25 cellular contexts compared by ENCODE assay signal in genomic region chr1:53272349-53272748, GRCh38. TPM values are rescaled to one million over a fixed set of nuclear protein-coding genes. Genes with fewer than 3 reads are reported as not detected.
DNase-seq lines count a peak whose midpoint lies in the region; ATAC-seq and TF ChIP-seq lines count a peak whose summit lies in the region.
"Had no signal": no experiment of that assay in that cellular context is flagged by ENCODE, and none has a peak within 500 bp of the region (broad histone marks: within the 10 kb centered on the region; RNA-seq: fewer than 3 reads in every experiment).

No MANE protein-coding gene starts in this region.

- no peaks in the 10 kb centered on the region for H3K79me2 ChIP-seq in osteoblast (ENCODE audit: insufficient read depth, low read length)

- no peak overlapping the region for H3K4me3 ChIP-seq in osteoblast (ENCODE audit: insufficient read depth, low read length)

- no peak overlapping the region for H3K27ac ChIP-seq in osteoblast (ENCODE audit: low read depth, low read length)
- H3K27ac ChIP-seq: 22Rv1 had no signal

- H3K36me3 Mint-ChIP-seq in activated T-cell treated with anti-CD3 and anti-CD28 coated beads, Interleukin-2, amount 50 U/mL, for 24 hours (ENCODE audit: low read depth), result peaks cover 90% of the 10 kb centered on the region
- H3K36me3 Mint-ChIP-seq in central memory CD8-positive, alpha-beta T cell (ENCODE audit: insufficient read depth), result peaks cover 1% of the 10 kb centered on the region

- H2AFZ ChIP-seq in osteoblast (ENCODE audit: low read length), result no peak overlapping the region

- no peak for ATAC-seq in central memory CD8-positive, alpha-beta T cell (replicated peaks; ENCODE audit: extremely low read depth, poor library complexity, severe bottlenecking)
- ATAC-seq in HG03045 (IDR thresholded peaks at IDR 0.05; ENCODE audit: unreplicated experiment), result no peak
- ATAC-seq: PC-3, Right ventricle myocardium inferior had no signal

- peak; percentile 17 for DNase-seq in activated T-cell treated with anti-CD3 and anti-CD28 coated beads, Interleukin-2, amount 50 U/mL, for 24 hours
- no peak for DNase-seq in activated T-cell treated with anti-CD3 and anti-CD28 coated beads, Interleukin-2, amount 50 U/mL, for 1 hour
- no peak for DNase-seq in central memory CD8-positive, alpha-beta T cell (ENCODE audit: low spot score in 2 of 2)
- peak; percentile 50 for DNase-seq in posterior vena cava (ENCODE audit: low spot score)
- DNase-seq in SW 1271 (lab: John Stamatoyannopoulos, UW), result no peak
- no peak for DNase-seq in osteoblast (ENCODE audit: insufficient read length, low spot score, missing footprints)
- DNase-seq: ACHN; BE2C; CD8-positive, alpha-beta memory T cell; DMS 273 treated with DMSO at 0.1 percent for 48 hours; DMS79 treated with DMSO at 0.1 percent for 48 hours; HCEC 1CT; KG1; MM.1S; NCI-H2029 treated with DMSO at 0.1 percent for 48 hours; NCI-H446 treated with DMSO at 0.1 percent for 48 hours; NCI-H526; NCI-H82; NK-92 treated with Interleukin-12 subunit alpha and Interleukin-12 subunit beta, amount 100 ng/mL, for 24 hours; PC-3 had no signal

- TF ChIP-seq CTCF in osteoblast (IDR thresholded peaks at IDR 0.05; ENCODE audit: extremely low read depth, low read depth, low read length), result no peak

- H4K20me1 ChIP-seq in osteoblast (ENCODE audit: insufficient read depth, low read length), result no peaks in the 10 kb centered on the region

- intact Hi-C loops in posterior vena cava (cut with DNase I), result no loop called here

- no peaks in the 10 kb centered on the region for H3K9me3 Mint-ChIP-seq in activated T-cell treated with anti-CD3 and anti-CD28 coated beads, Interleukin-2, amount 50 U/mL, for 24 hours
- H3K9me3 Mint-ChIP-seq in central memory CD8-positive, alpha-beta T cell, result no peaks in the 10 kb centered on the region
- H3K9me3 Mint-ChIP-seq: CD14-positive monocyte; CD8-positive, alpha-beta memory T cell had no signal

- H3K27me3 ChIP-seq in osteoblast (ENCODE audit: insufficient read depth, low read length), result no peaks in the 10 kb centered on the region
- H3K27me3 ChIP-seq: BE2C had no signal

- no peaks in the 10 kb centered on the region for H3K27me3 Mint-ChIP-seq in activated T-cell treated with anti-CD3 and anti-CD28 coated beads, Interleukin-2, amount 50 U/mL, for 24 hours
- H3K27me3 Mint-ChIP-seq in central memory CD8-positive, alpha-beta T cell, result no peaks in the 10 kb centered on the region
- H3K27me3 Mint-ChIP-seq: CD8-positive, alpha-beta memory T cell had no signal

- no peaks in the 10 kb centered on the region for H3K4me1 ChIP-seq in osteoblast (ENCODE audit: insufficient read depth, low read length)
- H3K4me1 ChIP-seq: BE2C had no signal

- H3K27ac Mint-ChIP-seq in activated T-cell treated with anti-CD3 and anti-CD28 coated beads, Interleukin-2, amount 50 U/mL, for 24 hours, result no peak overlapping the region
- H3K27ac Mint-ChIP-seq in central memory CD8-positive, alpha-beta T cell (ENCODE audit: low read depth), result peak overlapping the region; percentile 13

- H3K36me3 ChIP-seq in osteoblast (ENCODE audit: insufficient read depth, low read length), result no peaks in the 10 kb centered on the region
- H3K36me3 ChIP-seq: BE2C had no signal

- H3K4me2 ChIP-seq in osteoblast (ENCODE audit: insufficient read depth, low read length), result no peak overlapping the region

- H3K4me3 Mint-ChIP-seq in activated T-cell treated with anti-CD3 and anti-CD28 coated beads, Interleukin-2, amount 50 U/mL, for 24 hours, result no peak overlapping the region
- no peak overlapping the region for H3K4me3 Mint-ChIP-seq in central memory CD8-positive, alpha-beta T cell
- H3K4me3 Mint-ChIP-seq: CD14-positive monocyte; CD8-positive, alpha-beta memory T cell had no signal

- no peaks in the 10 kb centered on the region for H3K9me3 ChIP-seq in osteoblast (ENCODE audit: low read depth, low read length)
- H3K9me3 ChIP-seq: BE2C had no signal

- H3K4me1 Mint-ChIP-seq in activated T-cell treated with anti-CD3 and anti-CD28 coated beads, Interleukin-2, amount 50 U/mL, for 24 hours (ENCODE audit: low read depth), result no peaks in the 10 kb centered on the region
- H3K4me1 Mint-ChIP-seq in central memory CD8-positive, alpha-beta T cell, result no peaks in the 10 kb centered on the region
- H3K4me1 Mint-ChIP-seq: CD8-positive, alpha-beta memory T cell had no signal

TF ChIP-seq in PFSK-1, 5 proteins besides CTCF, POLR2A, EP300 and RAD21:
- TF ChIP-seq POLR2AphosphoS5 (IDR thresholded peaks at IDR 0.05; ENCODE audit: low read depth, low read length) (peak; percentile 14; the same call in 1 of the 2 replicates), SIN3A (IDR thresholded peaks at IDR 0.05; ENCODE audit: borderline replicate concordance, insufficient read depth, low read length) (no peak)

RNA-seq across cellular contexts. Expression of gene MAGOH, which starts 34.0 kb away (rescaled TPM):
- polyA plus RNA-seq in PFSK-1 (2012; ENCODE audit: insufficient read length, low read depth), result 42.3 TPM
- 10 to 100 TPM; 24.0 to 32.2 TPM for total RNA-seq in posterior vena cava
- 15.6 and 22.8 TPM in 2 replicates for total RNA-seq in osteoblast

RNA-seq across cellular contexts. Expression of gene CZIB, which starts 51.9 kb away (rescaled TPM):
- 48.3 TPM for polyA plus RNA-seq in PFSK-1 (2012; ENCODE audit: insufficient read length, low read depth)
- total RNA-seq in posterior vena cava, result 10 to 100 TPM; 49.4 to 72.5 TPM
- total RNA-seq in osteoblast, result 63.7 and 65.4 TPM in 2 replicates

RNA-seq across cellular contexts. Expression of gene LRP8, which starts 55.5 kb away (rescaled TPM):
- 65.5 TPM for polyA plus RNA-seq in PFSK-1 (2012; ENCODE audit: insufficient read length, low read depth)
- total RNA-seq in posterior vena cava (1 to 10 TPM; 5.7 to 7.2 TPM), osteoblast (8.3 and 11.2 TPM in 2 replicates)

Comparison
In these comparisons a context has a peak if more than half of its experiments do, and no peak if none do; other contexts are left out.
1. DNase-seq: peak in activated T-cell treated with anti-CD3 and anti-CD28 coated beads, Interleukin-2, amount 50 U/mL, for 24 hours (single experiment) and posterior vena cava (single experiment); none in activated T-cell treated with anti-CD3 and anti-CD28 coated beads, Interleukin-2, amount 50 U/mL, for 1 hour (single experiment), central memory CD8-positive, alpha-beta T cell (0 of 2), SW 1271 (0 of 2) and osteoblast (single experiment).